In the genomic region with DNA sequence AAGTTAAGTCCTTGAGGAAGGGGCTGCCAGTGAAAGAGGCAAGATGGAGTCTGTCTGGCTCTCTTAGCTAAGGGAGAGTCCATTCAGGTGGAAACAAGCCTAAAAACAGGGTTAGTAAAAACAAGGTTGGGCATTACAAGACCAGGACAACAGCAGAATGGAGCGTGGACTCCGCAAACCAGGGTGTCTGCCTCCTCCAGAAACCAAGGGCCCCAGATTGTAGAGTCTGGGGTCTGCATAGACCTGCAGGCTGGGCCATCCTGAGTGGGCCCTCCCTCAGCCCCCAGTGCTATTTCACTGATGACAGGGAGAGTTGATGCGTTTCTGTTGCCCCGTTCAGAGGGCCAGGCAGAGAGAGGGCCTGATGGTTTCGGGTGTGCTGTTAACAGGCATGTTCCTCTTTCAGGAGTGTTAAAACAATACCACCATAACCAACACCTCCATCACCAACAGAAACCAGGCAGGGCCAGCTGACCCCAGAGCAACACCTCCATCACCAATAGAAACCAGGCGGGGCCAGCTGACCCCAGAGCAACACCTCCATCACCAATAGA, we compare ENCODE assay signal across 13 cellular contexts. TPM values are rescaled to one million over a fixed set of nuclear protein-coding genes. Genes with fewer than 3 reads are reported as not detected.
A peak's percentile ranks its signal among the peaks of the same experiment; 100 is the strongest.
DNase-seq lines count a peak whose midpoint lies in the region; ATAC-seq, FAIRE-seq and TF ChIP-seq lines count a peak whose summit lies in the region.
"Not testable (repeated sequence)": the region's sequence is repeated elsewhere in the genome, so short reads cannot be mapped to it uniquely, and the experiment has no call there.
"Had no signal": no experiment of that assay in that cellular context is flagged by ENCODE, and none has a peak within 500 bp of the region (broad histone marks: within the 10 kb centered on the region; RNA-seq: fewer than 3 reads in every experiment).

No MANE protein-coding gene starts in this region.

- TF ChIP-seq POLR2A in K562 (conservative IDR thresholded peaks at IDR 0.05): not testable (repeated sequence)

- not testable (repeated sequence) for H3K9ac ChIP-seq in K562 (ENCODE audit: insufficient read depth in 1 of 2, low read depth in 2 of 2, low read length in 2 of 2)

- not testable (repeated sequence) for H3K9me3 ChIP-seq in K562 (replicated peaks; ENCODE audit: control insufficient read depth, insufficient read depth, low read depth, low read length)

- H2AFZ ChIP-seq in K562 (ENCODE audit: low read depth, low read length): not testable (repeated sequence)

- peak; percentile 90 for ATAC-seq in GM21515 (IDR thresholded peaks at IDR 0.05; ENCODE audit: unreplicated experiment)
- ATAC-seq in HG02798 (IDR thresholded peaks at IDR 0.05; ENCODE audit: poor library complexity, unreplicated experiment): peak; percentile 92
- peak; percentile 86 for ATAC-seq in HG03135 (IDR thresholded peaks at IDR 0.05; ENCODE audit: unreplicated experiment)
- peak; percentile 82 for ATAC-seq in HG03571 (IDR thresholded peaks at IDR 0.05; ENCODE audit: unreplicated experiment)
- ATAC-seq in K562: not testable (repeated sequence)

- TF ChIP-seq RAD21 in K562 (CRISPR knock-in tag; conservative IDR thresholded peaks at IDR 0.05 in 1 of 2, IDR thresholded peaks at IDR 0.05 in 1 of 2): not testable (repeated sequence)

- not testable (repeated sequence) for H3K9me1 ChIP-seq in K562 (ENCODE audit: control insufficient read depth, insufficient read depth, low read length)

- H3K79me2 ChIP-seq in K562 (ENCODE audit: control insufficient read depth, insufficient read depth, low read length): not testable (repeated sequence)

- not testable (repeated sequence) for H3K27ac ChIP-seq in K562 (ENCODE audit: extremely low read depth, low read depth, low read length)

- in situ Hi-C loops in K562 (cut with MboI): not testable (repeated sequence)

- not testable (repeated sequence) for TF ChIP-seq CTCF in K562 (IDR thresholded peaks at IDR 0.05 in 2 of 3, conservative IDR thresholded peaks at IDR 0.05 in 1 of 3; ENCODE audit: insufficient read depth in 2 of 3, low read depth in 1 of 3, low read length in 3 of 3)

- WGBS in K562 (ENCODE audit: insufficient coverage, low coverage, missing lambda C conversion rate): 9% methylated on average over 6 of the region's 6 CpGs

- not testable (repeated sequence) for H3K4me1 ChIP-seq in K562 (replicated peaks in 1 of 2; ENCODE audit: control insufficient read depth in 2 of 2, insufficient read depth in 2 of 2, low read length in 2 of 2)

- FAIRE-seq in GM18507 (lab: Jason Lieb, UNC): peak; percentile 94
- not testable (repeated sequence) for FAIRE-seq in K562 (lab: Jason Lieb, UNC)

- H3K4me3 ChIP-seq in K562: not testable (repeated sequence)

- POLR2A ChIA-PET in K562 (lab: Yijun Ruan, JAX): not testable (repeated sequence)

- not testable (repeated sequence) for H3K4me2 ChIP-seq in K562 (ENCODE audit: insufficient read depth, low read length)

- peak; percentile 57 for DNase-seq in GM18507 (ENCODE audit: extremely low spot score, insufficient read length, low read depth)
- peak; percentile 77 for DNase-seq in GM19240 (ENCODE audit: insufficient read length, low spot score)
- not testable (repeated sequence) for DNase-seq in K562 (ENCODE audit: extremely low read depth in 1 of 4, low spot score in 3 of 4)

- not testable (repeated sequence) for BruUV-seq in K562 (replicated peaks; lab: Mats Ljungman, UMichigan)

- H3K27me3 ChIP-seq in K562 (ENCODE audit: control insufficient read depth in 2 of 2, insufficient read depth in 2 of 2, low read length in 2 of 2): peaks cover 67 to 87% of the 10 kb centered on the region in 2 experiments

- not testable (repeated sequence) for TF ChIP-seq EP300 in K562 (IDR thresholded peaks at IDR 0.05; ENCODE audit: low read length)

- intact Hi-C loops in K562 (cut with micrococcal nuclease): not testable (repeated sequence)

- peaks cover 33% of the 10 kb centered on the region for H4K20me1 ChIP-seq in K562 (replicated peaks; ENCODE audit: control insufficient read depth, insufficient read depth, low read length)

- H3K36me3 ChIP-seq in K562 (ENCODE audit: control insufficient read depth, insufficient read depth, low read length): not testable (repeated sequence)

- CTCF ChIA-PET in K562 (lab: Yijun Ruan, JAX; ENCODE audit: low intra/inter-chr PET ratio): not testable (repeated sequence)

TF ChIP-seq in K562, 482 proteins besides CTCF, POLR2A, EP300 and RAD21:
- TF ChIP-seq, protein P1, sequence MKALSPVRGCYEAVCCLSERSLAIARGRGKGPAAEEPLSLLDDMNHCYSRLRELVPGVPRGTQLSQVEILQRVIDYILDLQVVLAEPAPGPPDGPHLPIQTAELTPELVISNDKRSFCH (CRISPR knock-in tag; IDR thresholded peaks at IDR 0.05): not testable (repeated sequence)
- TF ChIP-seq, protein P1 (tag; IDR thresholded peaks at IDR 0.05): peak; percentile 94
- TF ChIP-seq DMBX1 (CRISPR knock-in tag; IDR thresholded peaks at IDR 0.05; ENCODE audit: borderline replicate concordance): peak; percentile 44; the same call in 1 of the 2 replicates
- peak; percentile 90 for TF ChIP-seq ZNF311 (CRISPR knock-in tag; IDR thresholded peaks at IDR 0.05)

RNA-seq across cellular contexts. Expression of a gene that starts 6.6 kb away (rescaled TPM):
- total RNA-seq in K562 (2011; cell fraction: chromatin; rRNA removed; ENCODE audit: low replicate concordance): not detected in 2 replicates
- total RNA-seq in K562 (2011; cell fraction: nucleolus; rRNA removed): not detected in 2 replicates
- total RNA-seq in K562 (2011; cell fraction: nucleoplasm; rRNA removed): not detected in 2 replicates
- total RNA-seq in K562 (2014; rRNA removed) (not detected in 2 replicates), K562 (2014; rRNA removed; fragmentation: Illumina TruSeq; extraction: Trizol) (not detected in 2 replicates), K562 (2015; rRNA removed; fragmentation: Illumina TruSeq; extraction: Trizol) (not detected in 2 replicates), K562 (2021) (not detected in 2 replicates)
- polyA plus RNA-seq in K562 (2011; rRNA removed) (not detected in 2 replicates), K562 (2014; fragmentation: Illumina TruSeq; extraction: Trizol) (not detected in 2 replicates), K562 (2014; fragmentation: Nextera tagmentation; extraction: Ambion mirVana) (not detected), K562 (2014; rRNA removed) (not detected in 2 replicates)
- not detected in 2 replicates for polyA plus RNA-seq in K562 (2011; cell fraction: cytosol; rRNA removed)
- polyA plus RNA-seq in K562 (2011; cell fraction: nucleus; rRNA removed): not detected in 2 replicates
- not detected in 2 replicates for polyA plus RNA-seq in K562 (2012)
- polyA minus RNA-seq in K562 (2011; rRNA and poly(A)+ RNA removed): not detected in 2 replicates
- not detected in 2 replicates for polyA minus RNA-seq in K562 (2011; cell fraction: cytosol; rRNA and poly(A)+ RNA removed)
- not detected in 2 replicates for polyA minus RNA-seq in K562 (2011; cell fraction: nucleus; rRNA and poly(A)+ RNA removed)
- total RNA-seq: activated naive CD4-positive, alpha-beta T cell treated with anti-CD3 and anti-CD28 coated beads for 36 hours; ascending aorta; chondrocyte; lung microvascular endothelial cell; psoas muscle; smooth muscle cell had no signal
- polyA plus RNA-seq: psoas muscle had no signal
